In the genomic region with DNA sequence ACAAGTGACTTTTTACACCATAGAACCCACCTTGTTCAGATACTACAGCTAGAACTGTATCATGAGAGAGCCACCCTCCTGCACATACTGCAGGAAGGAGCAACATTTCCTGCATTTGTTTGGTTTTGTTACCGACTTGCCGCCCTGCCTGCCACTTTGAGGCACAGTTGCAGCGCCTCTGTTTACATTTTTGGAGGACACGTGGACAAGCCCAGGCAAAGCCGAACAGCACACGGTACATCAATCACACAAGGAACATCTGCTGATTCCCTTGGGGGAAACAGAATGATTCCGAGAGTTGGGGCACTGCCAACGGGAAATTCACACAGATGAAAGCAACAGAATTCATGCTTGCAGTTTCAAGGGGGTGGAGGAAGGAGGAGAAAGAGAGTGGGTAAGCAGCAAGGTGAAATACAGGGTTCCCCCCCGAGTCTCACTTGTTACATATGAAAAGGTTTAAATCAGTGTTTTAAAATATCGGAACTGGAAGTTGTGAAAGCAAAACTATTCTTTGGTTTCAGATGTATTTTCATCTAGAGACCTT, we compare ENCODE assay signal across 8 cellular contexts.
DNase-seq lines count a peak whose midpoint lies in the region; ATAC-seq, FAIRE-seq and TF ChIP-seq lines count a peak whose summit lies in the region.

No MANE protein-coding gene starts in this region.

- TF ChIP-seq POLR2A in GM12878 (IDR thresholded peaks at IDR 0.05; ENCODE audit: low read depth, low read length): peak; percentile 36; the same call in 1 of the 2 replicates

- FAIRE-seq in GM12878 (lab: Jason Lieb, UNC): peak; percentile 85
- peak; percentile 100 for FAIRE-seq in keratinocyte (lab: Jason Lieb, UNC)

- no peaks in the 10 kb centered on the region for H3K27me3 ChIP-seq in KMS-11 (ENCODE audit: insufficient read depth, low read depth)
- no peaks in the 10 kb centered on the region for H3K27me3 ChIP-seq in GM12878 (replicated peaks in 1 of 2; ENCODE audit: control insufficient read depth in 2 of 2, insufficient read depth in 2 of 2, low read length in 1 of 2)
- H3K27me3 ChIP-seq in keratinocyte (ENCODE audit: control insufficient read depth, extremely low read depth, insufficient read depth, low read length): no peaks in the 10 kb centered on the region

- peak; percentile 89 to 90 for TF ChIP-seq EP300 in GM12878 (IDR thresholded peaks at IDR 0.05; ENCODE audit: borderline replicate concordance in 1 of 2, control insufficient read depth in 1 of 2, low read depth in 2 of 2, low read length in 2 of 2)

- CTCF ChIA-PET in GM12878 (lab: Yijun Ruan, JAX): interaction anchor here (0.8 to 1.0 kb wide), 3 partner anchors 12 to 98 kb away, joined by 3 to 4 read pairs (median 4); no protein-coding TSS in a partner anchor

- intact Hi-C loops in GM12878 (cut with micrococcal nuclease; ENCODE audit: unreplicated experiment): loop anchor here (2.0 to 10.0 kb wide), 6 partner anchors 104 to 540 kb away; no protein-coding TSS in a partner anchor

- in situ Hi-C loops in GM12878 (cut with MboI): no loop called here

- TF ChIP-seq CTCF in KMS-11 (conservative IDR thresholded peaks at IDR 0.05; ENCODE audit: low read depth, low read length): no peak
- TF ChIP-seq CTCF in GM12878 (IDR thresholded peaks at IDR 0.05 in 2 of 3, conservative IDR thresholded peaks at IDR 0.05 in 1 of 3; ENCODE audit: control insufficient read depth in 2 of 3, extremely low read depth in 1 of 3, insufficient read depth in 1 of 3, low read depth in 3 of 3, low read length in 3 of 3): no peak
- TF ChIP-seq CTCF in keratinocyte (optimal IDR thresholded peaks at IDR 0.05 in 1 of 3, IDR thresholded peaks at IDR 0.05 in 1 of 3, conservative IDR thresholded peaks at IDR 0.05 in 1 of 3; ENCODE audit: extremely low read depth in 1 of 3, insufficient read depth in 2 of 3, low read length in 3 of 3): no peak

- BruUV-seq in GM12878 (replicated peaks; lab: Mats Ljungman, UMichigan): no TSS peak

- H3K9me3 ChIP-seq in SK-N-MC (ENCODE audit: low read depth, low read length): no peaks in the 10 kb centered on the region
- H3K9me3 ChIP-seq in GM12878 (replicated peaks; ENCODE audit: control insufficient read depth, insufficient read depth, low read length): peaks cover 5% of the 10 kb centered on the region; the same call in 2 of the 3 replicates
- H3K9me3 ChIP-seq in keratinocyte (ENCODE audit: control insufficient read depth, low read depth, low read length): no peaks in the 10 kb centered on the region

- no peaks in the 10 kb centered on the region for H3K9me1 ChIP-seq in keratinocyte (ENCODE audit: control insufficient read depth, extremely low read depth, insufficient read depth, low read length)

- under 1% methylated on average over 10 of the region's 10 CpGs for WGBS in GM12878 (ENCODE audit: insufficient coverage, insufficient replicate concordance, low lambda C conversion rate, missing lambda C conversion rate)

- ATAC-seq in GM21576 (IDR thresholded peaks at IDR 0.05; ENCODE audit: unreplicated experiment) (peak; percentile 80), GM12878 (peak; percentile 84)

- H2AFZ ChIP-seq in KMS-11 (ENCODE audit: low read depth) (peak overlapping the region; percentile 71), GM12878 (ENCODE audit: control insufficient read depth, low read depth, low read length) (peak overlapping the region; percentile 59), keratinocyte (ENCODE audit: control insufficient read depth, low read length) (no peak overlapping the region)

- H3K79me2 ChIP-seq in KMS-11 (ENCODE audit: insufficient read depth, low read depth) (no peaks in the 10 kb centered on the region), GM12878 (ENCODE audit: control insufficient read depth, insufficient read depth, low read length) (no peaks in the 10 kb centered on the region), keratinocyte (ENCODE audit: control insufficient read depth, insufficient read depth, low read length) (no peaks in the 10 kb centered on the region)

- POLR2A ChIA-PET in GM12878 (lab: Charles Lee): interaction anchor here (1.0 kb wide), 2 partner anchors 26 to 103 kb away, joined by 3 read pairs; no protein-coding TSS in a partner anchor

- TF ChIP-seq RAD21 in GM12878 (IDR thresholded peaks at IDR 0.05; ENCODE audit: insufficient read depth, low read depth, low read length): peak; percentile 41

- dilution Hi-C loops in keratinocyte (cut with MboI; ENCODE audit: extremely low pct_ligation_motif_present, low sequenced_read_pairs): no loop called here

- SMC1A ChIA-PET in GM12878 (lab: Charles Lee; ENCODE audit: uncharacterized antibody, unreplicated experiment): interaction anchor here (0.6 to 6.7 kb wide), 12 partner anchors 12 to 517 kb away, joined by 3 to 79 read pairs (median 4); no protein-coding TSS in a partner anchor

- H3K4me1 ChIP-seq in KMS-11 (ENCODE audit: low read depth, poor library complexity, severe bottlenecking): peaks cover 23% of the 10 kb centered on the region
- peaks cover 13% of the 10 kb centered on the region for H3K4me1 ChIP-seq in GM12878 (ENCODE audit: control insufficient read depth, insufficient read depth, low read length)
- H3K4me1 ChIP-seq in keratinocyte (ENCODE audit: control insufficient read depth, extremely low read depth, insufficient read depth, low read length): peaks cover 28% of the 10 kb centered on the region

- RAD21 ChIA-PET in GM12878 (lab: Charles Lee; ENCODE audit: unreplicated experiment): interaction anchor here (0.6 to 7.6 kb wide), 13 partner anchors 9 to 528 kb away, joined by 3 to 71 read pairs (median 4); a partner anchor contains a TSS

- H3K36me3 ChIP-seq in KMS-11 (ENCODE audit: insufficient read depth) (no peaks in the 10 kb centered on the region), SK-N-MC (ENCODE audit: insufficient read depth, low read length) (no peaks in the 10 kb centered on the region), GM12878 (ENCODE audit: control insufficient read depth in 2 of 2, insufficient read depth in 2 of 2, low read length in 1 of 2) (no peaks in the 10 kb centered on the region), keratinocyte (ENCODE audit: control insufficient read depth in 2 of 2, extremely low read depth in 1 of 2, insufficient read depth in 2 of 2, low read length in 2 of 2) (no peaks in the 10 kb centered on the region)

- peak; percentile 86 for DNase-seq in EL
- no peak for DNase-seq in SK-N-MC (ENCODE audit: low read depth, low spot score)
- peak; percentile 99 for DNase-seq in GM12878 (ENCODE audit: low read depth, low spot score)
- DNase-seq in keratinocyte (ENCODE audit: low read depth, low spot score): peak; percentile 26
- DNase-seq in stimulated activated CD4-positive, alpha-beta T cell treated with anti-CD3 and anti-CD28 coated beads, Interleukin-15, amount 100 ng/mL, for 24 hours: peak; percentile 45
- DNase-seq in UCSD-AML1 (lab: John Stamatoyannopoulos, UW; ENCODE audit: unreplicated experiment): no peak

- H3K4me3 ChIP-seq in KMS-11 (IDR thresholded peaks at IDR 0.05; ENCODE audit: insufficient read depth, low read depth, low read length): no peak overlapping the region
- peak overlapping the region; percentile 62 for H3K4me3 ChIP-seq in SK-N-MC
- H3K4me3 ChIP-seq in GM12878: peak overlapping the region; percentile 27
- H3K4me3 ChIP-seq in keratinocyte (ENCODE audit: control insufficient read depth in 2 of 3, extremely low read depth in 1 of 3, insufficient read depth in 2 of 3, low read depth in 1 of 3, low read length in 3 of 3): peak overlapping the region in 1 of 3 experiments; percentile 0

- H3K4me2 ChIP-seq in KMS-11 (peak overlapping the region; percentile 86), GM12878 (ENCODE audit: control insufficient read depth, insufficient read depth) (peak overlapping the region; percentile 92), keratinocyte (ENCODE audit: control insufficient read depth, extremely low read depth, insufficient read depth, low read depth, low read length) (peak overlapping the region; percentile 55)

- H3K27ac ChIP-seq in KMS-11 (peak overlapping the region; percentile 27; the same call in 1 of the 2 replicates), SK-N-MC (no peak overlapping the region), GM12878 (ENCODE audit: control insufficient read depth, insufficient read depth) (peak overlapping the region; percentile 80), keratinocyte (ENCODE audit: control insufficient read depth, insufficient read depth, low read length) (peak overlapping the region; percentile 64)

- H4K20me1 ChIP-seq in KMS-11 (ENCODE audit: insufficient read depth) (no peaks in the 10 kb centered on the region), GM12878 (ENCODE audit: control insufficient read depth, insufficient read depth) (no peaks in the 10 kb centered on the region), keratinocyte (ENCODE audit: control insufficient read depth, extremely low read depth, insufficient read depth, low read length) (no peaks in the 10 kb centered on the region)

- H3K9ac ChIP-seq in KMS-11 (peak overlapping the region; percentile 40; the same call in 1 of the 2 replicates), SK-N-MC (ENCODE audit: insufficient read length) (no peak overlapping the region), GM12878 (ENCODE audit: control insufficient read depth, insufficient read depth, low read length) (peak overlapping the region; percentile 62), keratinocyte (ENCODE audit: control insufficient read depth, extremely low read depth, insufficient read depth, low read length) (peak overlapping the region; percentile 39)

TF ChIP-seq in GM12878, 131 proteins besides CTCF, POLR2A, EP300 and RAD21 (continues in another document):
- no peak for TF ChIP-seq HCFC1 (IDR thresholded peaks at IDR 0.05; ENCODE audit: low read length)
- TF ChIP-seq IRF4 (IDR thresholded peaks at IDR 0.05; ENCODE audit: low read depth, low read length): peak; percentile 92
- TF ChIP-seq CBFB (IDR thresholded peaks at IDR 0.05; ENCODE audit: low read depth): 0 out of 2 replicates have a peak, but pooled peaks have one; percentile 51

Comparison
In these comparisons a context has a peak if more than half of its experiments do, and no peak if none do; other contexts are left out.
1. DNase-seq: peak in EL (single experiment), GM12878 (single experiment), keratinocyte (single experiment) and stimulated activated CD4-positive, alpha-beta T cell treated with anti-CD3 and anti-CD28 coated beads, Interleukin-15, amount 100 ng/mL, for 24 hours (single experiment); none in SK-N-MC (single experiment) and UCSD-AML1 (single experiment).
2. Peak in every context shown above with its lines, with median percentiles within 50 percentile points of each other: H3K4me2 ChIP-seq.